In the genomic region with DNA sequence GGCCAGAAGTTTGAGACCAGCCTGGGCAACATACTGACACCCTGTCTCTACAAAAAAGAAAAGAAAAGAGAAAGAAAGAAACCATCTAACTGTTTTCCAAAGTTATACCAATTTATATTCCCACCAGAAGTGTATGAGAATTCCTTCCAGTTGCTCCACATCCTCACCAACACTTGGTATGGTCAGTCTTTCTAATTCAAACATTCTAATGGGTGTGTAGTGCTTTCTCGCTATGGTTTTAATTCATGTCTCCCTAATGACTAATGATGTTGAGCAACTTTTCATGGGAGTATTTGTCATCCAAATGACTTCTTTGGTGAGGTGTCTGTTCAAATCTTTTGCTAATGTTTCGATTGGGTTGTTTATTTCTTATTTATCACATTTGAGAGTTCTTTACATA, we compare ENCODE assay signal across 18 cellular contexts. TPM values are rescaled to one million over a fixed set of nuclear protein-coding genes. Genes with fewer than 3 reads are reported as not detected.
DNase-seq lines count a peak whose midpoint lies in the region; ATAC-seq, FAIRE-seq and TF ChIP-seq lines count a peak whose summit lies in the region.
"Had no signal": no experiment of that assay in that cellular context is flagged by ENCODE, and none has a peak within 500 bp of the region (broad histone marks: within the 10 kb centered on the region; RNA-seq: fewer than 3 reads in every experiment).

No MANE protein-coding gene starts in this region.

- FAIRE-seq in H54 (lab: Jason Lieb, UNC), result no peak

- H3K4me1 Mint-ChIP-seq in activated CD4-positive, alpha-beta T cell treated with anti-CD3 and anti-CD28 coated beads for 36 hours, result no peaks in the 10 kb centered on the region
- H3K4me1 Mint-ChIP-seq: CD4-positive, alpha-beta memory T cell had no signal

- ATAC-seq in HG03439 (IDR thresholded peaks at IDR 0.05; ENCODE audit: unreplicated experiment), result no peak
- no peak for ATAC-seq in activated CD4-positive, alpha-beta T cell treated with anti-CD3 and anti-CD28 coated beads for 36 hours

- DNase-seq in HCEC 1CT, result peak; percentile 39
- DNase-seq in MV-4-11 (lab: John Stamatoyannopoulos, UW), result peak; percentile 31
- peak; percentile 54 for DNase-seq in epithelial cell of esophagus (ENCODE audit: low read depth)
- no peak for DNase-seq in NCI-H2171 treated with DMSO at 0.1 percent for 48 hours (lab: John Stamatoyannopoulos, UW)
- DNase-seq in H54 (ENCODE audit: insufficient read length, low spot score), result no peak
- DNase-seq in activated CD4-positive, alpha-beta T cell treated with anti-CD3 and anti-CD28 coated beads for 36 hours, result no peak
- DNase-seq: CD4-positive, alpha-beta memory T cell; DND-41; H7; KG1; MG63; NCI-H1417; NCI-H187 treated with DMSO at 0.1 percent for 48 hours; NCI-H446 treated with DMSO at 0.1 percent for 48 hours; OCI-M1; SW 1271 had no signal

- no peaks in the 10 kb centered on the region for H3K36me3 Mint-ChIP-seq in activated CD4-positive, alpha-beta T cell treated with anti-CD3 and anti-CD28 coated beads for 36 hours (ENCODE audit: low read depth)
- H3K36me3 Mint-ChIP-seq: CD4-positive, alpha-beta memory T cell had no signal

- CTCF ChIA-PET in activated CD4-positive, alpha-beta T cell treated with anti-CD3 and anti-CD28 coated beads for 36 hours (lab: Charles Lee), result no interaction called here

- H3K27ac Mint-ChIP-seq in activated CD4-positive, alpha-beta T cell treated with anti-CD3 and anti-CD28 coated beads for 36 hours, result no peak overlapping the region
- H3K27ac Mint-ChIP-seq: CD4-positive, alpha-beta memory T cell had no signal

- peaks cover 4% of the 10 kb centered on the region for H3K9me3 Mint-ChIP-seq in activated CD4-positive, alpha-beta T cell treated with anti-CD3 and anti-CD28 coated beads for 36 hours (ENCODE audit: low read depth)

- H3K4me3 ChIP-seq in epithelial cell of esophagus (ENCODE audit: low read length), result no peak overlapping the region
- H3K4me3 ChIP-seq: MG63 had no signal

- no peak overlapping the region for H3K4me3 Mint-ChIP-seq in activated CD4-positive, alpha-beta T cell treated with anti-CD3 and anti-CD28 coated beads for 36 hours
- H3K4me3 Mint-ChIP-seq: CD4-positive, alpha-beta memory T cell had no signal

- no peak for TF ChIP-seq POLR2A in H54 (IDR thresholded peaks at IDR 0.05; ENCODE audit: low read depth, low read length)

- intact Hi-C loops in activated CD4-positive, alpha-beta T cell treated with anti-CD3 and anti-CD28 coated beads for 36 hours (cut with DNase I, micrococcal nuclease), result no loop called here

- POLR2A ChIA-PET in activated CD4-positive, alpha-beta T cell treated with anti-CD3 and anti-CD28 coated beads for 36 hours (lab: Charles Lee), result no interaction called here

- H3K27me3 Mint-ChIP-seq in activated CD4-positive, alpha-beta T cell treated with anti-CD3 and anti-CD28 coated beads for 36 hours, result no peaks in the 10 kb centered on the region

- TF ChIP-seq CTCF in epithelial cell of esophagus (IDR thresholded peaks at IDR 0.05; ENCODE audit: insufficient read depth, low read depth, low read length, missing control alignments), result no peak

RNA-seq across cellular contexts. Expression of a gene that starts 10.5 kb away (rescaled TPM):
- not detected for total RNA-seq in activated CD4-positive, alpha-beta T cell treated with anti-CD3 and anti-CD28 coated beads for 36 hours
- total RNA-seq: CD4-positive, alpha-beta memory T cell; T-helper 2 cell treated with Interferon-gamma antibody and Interleukin-4, amounts not matched to agents 100 ng/mL and 5 ng/mL, for 36 hours had no signal

Comparison
In these comparisons a context has a peak if more than half of its experiments do, and no peak if none do; other contexts are left out.
1. DNase-seq: peak in HCEC 1CT (single experiment), MV-4-11 (single experiment) and epithelial cell of esophagus (single experiment); none in NCI-H2171 treated with DMSO at 0.1 percent for 48 hours (single experiment), H54 (single experiment) and activated CD4-positive, alpha-beta T cell treated with anti-CD3 and anti-CD28 coated beads for 36 hours (single experiment).